In the genomic region with DNA sequence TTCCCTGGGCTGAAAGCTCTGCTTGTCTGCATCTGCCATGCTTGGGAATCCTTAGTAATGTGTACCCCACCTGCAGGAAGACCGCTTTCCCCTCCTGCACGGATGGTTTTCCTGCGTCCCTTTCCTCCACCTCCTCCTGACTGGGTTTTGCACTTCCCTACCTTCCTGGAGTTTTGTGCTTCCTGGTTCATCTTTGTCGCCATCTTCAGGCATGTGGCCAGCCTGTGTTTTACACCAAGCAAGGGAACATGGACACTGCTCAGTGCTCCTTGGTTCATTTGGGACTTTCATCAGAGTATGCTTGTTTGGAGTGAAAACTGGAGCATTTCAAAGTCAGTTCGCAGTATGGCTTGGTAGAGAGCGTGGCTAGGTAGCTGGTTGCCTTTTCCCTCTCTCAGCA, we compare ENCODE assay signal across 17 cellular contexts. TPM values are rescaled to one million over a fixed set of nuclear protein-coding genes. Genes with fewer than 3 reads are reported as not detected.
A peak's percentile ranks its signal among the peaks of the same experiment; 100 is the strongest.
DNase-seq lines count a peak whose midpoint lies in the region; ATAC-seq, FAIRE-seq and TF ChIP-seq lines count a peak whose summit lies in the region.
"Had no signal": no experiment of that assay in that cellular context is flagged by ENCODE, and none has a peak within 500 bp of the region (broad histone marks: within the 10 kb centered on the region; RNA-seq: fewer than 3 reads in every experiment).

No MANE protein-coding gene starts in this region.

- in situ Hi-C loops in K562 (cut with MboI): no loop called here

- 3% methylated on average over 5 of the region's 6 CpGs for WGBS in K562 (ENCODE audit: insufficient coverage, low coverage, missing lambda C conversion rate)

- H3K27me3 Mint-ChIP-seq in stimulated activated naive B cell treated with anti-CD40 and anti-IgM and Interleukin-4, amounts not matched to agents 10 μg/mL and 1 μg/mL and 100 μg/mL, for 72 hours: peaks cover 0 to 10% of the 10 kb centered on the region in 2 donors

- H3K4me3 ChIP-seq in K562: no peak overlapping the region
- H3K4me3 ChIP-seq: dorsolateral prefrontal cortex, pancreas had no signal

- no peaks in the 10 kb centered on the region for H3K9me1 ChIP-seq in K562 (ENCODE audit: control insufficient read depth, insufficient read depth, low read length)

- no peaks in the 10 kb centered on the region for H3K9me3 Mint-ChIP-seq in stimulated activated naive B cell treated with anti-CD40 and anti-IgM and Interleukin-4, amounts not matched to agents 10 μg/mL and 1 μg/mL and 100 μg/mL, for 72 hours

- no peak overlapping the region for H3K4me2 ChIP-seq in K562 (ENCODE audit: insufficient read depth, low read length)

- FAIRE-seq in K562 (lab: Jason Lieb, UNC): no peak
- FAIRE-seq: A204.1, pancreas had no signal

- H3K4me1 ChIP-seq in K562 (replicated peaks in 1 of 2; ENCODE audit: control insufficient read depth in 2 of 2, insufficient read depth in 2 of 2, low read length in 2 of 2): no peaks in the 10 kb centered on the region

- H3K27me3 ChIP-seq in K562 (ENCODE audit: control insufficient read depth in 2 of 2, insufficient read depth in 2 of 2, low read length in 2 of 2): peaks cover 0 to 25% of the 10 kb centered on the region in 2 experiments; a peak in 3 of 5 replicates
- H3K27me3 ChIP-seq: pancreas had no signal

- peak in 2 of 3 experiments; percentile 35 to 44; a peak in 3 of 6 replicates for TF ChIP-seq CTCF in K562 (IDR thresholded peaks at IDR 0.05 in 2 of 3, conservative IDR thresholded peaks at IDR 0.05 in 1 of 3; ENCODE audit: insufficient read depth in 2 of 3, low read depth in 1 of 3, low read length in 3 of 3)

- no peaks in the 10 kb centered on the region for H3K36me3 ChIP-seq in K562 (ENCODE audit: control insufficient read depth, insufficient read depth, low read length)
- H3K36me3 ChIP-seq: pancreas had no signal

- no peak overlapping the region for H3K9ac ChIP-seq in K562 (ENCODE audit: insufficient read depth in 1 of 2, low read depth in 2 of 2, low read length in 2 of 2)

- H3K36me3 Mint-ChIP-seq in stimulated activated naive B cell treated with anti-CD40 and anti-IgM and Interleukin-4, amounts not matched to agents 10 μg/mL and 1 μg/mL and 100 μg/mL, for 72 hours: no peaks in the 10 kb centered on the region

- TF ChIP-seq EP300 in K562 (IDR thresholded peaks at IDR 0.05; ENCODE audit: low read length): no peak

- no peak overlapping the region for H3K27ac ChIP-seq in K562 (ENCODE audit: extremely low read depth, low read depth, low read length)
- H3K27ac ChIP-seq: dorsolateral prefrontal cortex, pancreas had no signal

- POLR2A ChIA-PET in K562 (lab: Yijun Ruan, JAX): no interaction called here

- ATAC-seq in K562: peak; percentile 61; the same call in 2 of the 3 replicates
- ATAC-seq in HG02938 (IDR thresholded peaks at IDR 0.05; ENCODE audit: unreplicated experiment): no peak
- no peak for ATAC-seq in stimulated activated naive B cell treated with anti-CD40 and anti-IgM and Interleukin-4, amounts not matched to agents 10 μg/mL and 1 μg/mL and 100 μg/mL, for 72 hours (replicated peaks)
- ATAC-seq: pancreas had no signal

- no TSS peak for BruUV-seq in K562 (replicated peaks; lab: Mats Ljungman, UMichigan)

- no peak for TF ChIP-seq POLR2A in K562 (conservative IDR thresholded peaks at IDR 0.05)

- H2AFZ ChIP-seq in K562 (ENCODE audit: low read depth, low read length): peak overlapping the region; percentile 77

- H4K20me1 ChIP-seq in K562 (replicated peaks; ENCODE audit: control insufficient read depth, insufficient read depth, low read length): no peaks in the 10 kb centered on the region

- intact Hi-C loops in K562 (cut with micrococcal nuclease): no loop called here

- CTCF ChIA-PET in K562 (lab: Yijun Ruan, JAX; ENCODE audit: low intra/inter-chr PET ratio): no interaction called here

- H3K9me3 ChIP-seq in K562 (replicated peaks; ENCODE audit: control insufficient read depth, insufficient read depth, low read depth, low read length): no peaks in the 10 kb centered on the region
- H3K9me3 ChIP-seq: pancreas had no signal

- no peaks in the 10 kb centered on the region for H3K4me1 Mint-ChIP-seq in stimulated activated naive B cell treated with anti-CD40 and anti-IgM and Interleukin-4, amounts not matched to agents 10 μg/mL and 1 μg/mL and 100 μg/mL, for 72 hours

- peak; percentile 0 for DNase-seq in DMS153 treated with DMSO at 0.1 percent for 48 hours (lab: John Stamatoyannopoulos, UW; ENCODE audit: unreplicated experiment)
- DNase-seq in DMS153 (lab: John Stamatoyannopoulos, UW): no peak
- DNase-seq in HT-29 (ENCODE audit: low spot score): peak; percentile 33
- peak; percentile 10 to 15 (median 12) for DNase-seq in K562 (ENCODE audit: extremely low read depth in 1 of 4, low spot score in 3 of 4)
- DNase-seq in kidney tubule cell (ENCODE audit: low spot score): peak; percentile 18
- no peak for DNase-seq in stimulated activated naive B cell treated with anti-CD40 and anti-IgM and Interleukin-4, amounts not matched to agents 10 μg/mL and 1 μg/mL and 100 μg/mL, for 72 hours
- no peak for DNase-seq in stimulated activated naive CD4-positive, alpha-beta T cell treated with Interleukin-2 at 50 U/mL for 16 hours (lab: John Stamatoyannopoulos, UW)
- DNase-seq: dorsolateral prefrontal cortex, glutamatergic neuron, NCI-H226, pancreas had no signal

- H3K27ac Mint-ChIP-seq in stimulated activated naive B cell treated with anti-CD40 and anti-IgM and Interleukin-4, amounts not matched to agents 10 μg/mL and 1 μg/mL and 100 μg/mL, for 72 hours: no peak overlapping the region

- peak in 1 of 2 experiments; percentile 29; a peak in 1 of 4 replicates for TF ChIP-seq RAD21 in K562 (CRISPR knock-in tag; conservative IDR thresholded peaks at IDR 0.05 in 1 of 2, IDR thresholded peaks at IDR 0.05 in 1 of 2)

- no peaks in the 10 kb centered on the region for H3K79me2 ChIP-seq in K562 (ENCODE audit: control insufficient read depth, insufficient read depth, low read length)

- no peak overlapping the region for H3K4me3 Mint-ChIP-seq in stimulated activated naive B cell treated with anti-CD40 and anti-IgM and Interleukin-4, amounts not matched to agents 10 μg/mL and 1 μg/mL and 100 μg/mL, for 72 hours

TF ChIP-seq in K562, 482 proteins besides CTCF, POLR2A, EP300 and RAD21 (continues in another document):
- TF ChIP-seq, protein P1, sequence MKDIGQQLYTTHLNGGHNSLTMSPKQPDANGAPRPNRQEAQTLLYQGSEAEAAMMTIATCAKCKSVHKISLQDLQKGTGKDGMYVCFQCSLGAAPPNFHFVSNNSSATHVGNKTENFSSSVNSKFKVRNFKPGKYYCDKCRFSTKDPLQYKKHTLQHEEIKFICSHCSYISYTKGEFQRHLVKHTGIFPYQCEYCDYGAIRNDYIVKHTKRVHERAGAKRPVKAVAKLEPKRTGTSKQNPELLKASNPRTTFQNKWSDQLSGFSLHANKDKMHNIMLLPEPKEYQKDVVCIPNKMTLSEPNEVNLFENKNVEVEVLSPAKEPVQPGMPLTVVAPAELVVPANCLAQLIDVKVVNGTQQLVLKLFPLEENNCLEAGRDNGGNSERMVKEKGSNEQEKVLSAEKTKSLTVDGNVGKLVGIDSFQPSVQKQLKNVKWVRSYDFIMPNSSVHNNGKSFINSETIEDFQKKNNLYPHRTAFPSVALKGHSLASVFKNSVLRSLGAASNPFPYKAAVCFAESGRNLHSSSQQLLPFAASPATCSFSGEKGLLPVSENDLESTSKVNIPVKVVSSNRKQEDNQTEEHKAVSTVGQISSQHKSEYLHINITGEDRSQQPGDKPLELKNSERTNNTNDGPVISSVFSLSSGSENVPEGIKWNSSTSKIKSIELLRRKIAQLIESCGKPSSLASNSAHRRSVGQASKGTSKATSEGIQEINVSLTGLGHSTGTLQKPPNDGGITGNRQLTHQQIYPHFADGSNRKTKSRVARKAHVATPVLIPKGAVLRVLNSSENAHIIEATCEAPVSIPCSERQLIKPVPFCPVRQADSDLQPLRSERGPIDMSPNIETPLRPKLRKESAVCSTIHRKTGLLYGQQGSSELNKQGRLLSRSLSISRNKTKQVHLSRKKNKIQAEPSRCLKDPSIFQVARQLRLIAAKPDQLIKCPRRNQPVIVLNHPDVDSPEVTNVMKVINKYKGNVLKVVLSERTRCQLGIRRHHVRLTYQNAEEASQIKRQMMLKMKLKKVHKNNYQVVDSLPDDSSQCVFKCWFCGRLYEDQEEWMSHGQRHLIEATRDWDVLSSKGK (CRISPR knock-in tag; IDR thresholded peaks at IDR 0.05): no peak

RNA-seq across cellular contexts. Expression of gene ERICH6B, which starts 30.7 kb away (rescaled TPM):
- not detected in 2 replicates for total RNA-seq in HT-29 (2014; rRNA removed; shearing (Covaris generic))
- total RNA-seq in K562 (2011; cell fraction: chromatin; rRNA removed; ENCODE audit: low replicate concordance): not detected in 2 replicates
- not detected in 2 replicates for total RNA-seq in K562 (2011; cell fraction: nucleolus; rRNA removed)
- total RNA-seq in K562 (2011; cell fraction: nucleoplasm; rRNA removed): not detected in 2 replicates
- total RNA-seq in K562 (2014; rRNA removed): not detected in 2 replicates
- not detected in 2 replicates for total RNA-seq in K562 (2014; rRNA removed; fragmentation: Illumina TruSeq; extraction: Trizol)
- not detected in 2 replicates for total RNA-seq in K562 (2015; rRNA removed; fragmentation: Illumina TruSeq; extraction: Trizol)
- not detected in 2 replicates for total RNA-seq in K562 (2021)
- not detected in 2 replicates for polyA plus RNA-seq in K562 (2011; rRNA removed)
- polyA plus RNA-seq in K562 (2011; cell fraction: cytosol; rRNA removed): not detected in 2 replicates
- not detected in 2 replicates for polyA plus RNA-seq in K562 (2011; cell fraction: nucleus; rRNA removed)
- polyA plus RNA-seq in K562 (2012): 0.19 TPM in 1 of 2 replicates, not detected in the other
- not detected in 2 replicates for polyA plus RNA-seq in K562 (2014; fragmentation: Illumina TruSeq; extraction: Trizol)
- polyA plus RNA-seq in K562 (2014; fragmentation: Nextera tagmentation; extraction: Ambion mirVana): not detected
- polyA plus RNA-seq in K562 (2014; rRNA removed): not detected in 2 replicates
- polyA minus RNA-seq in K562 (2011; rRNA and poly(A)+ RNA removed): not detected in 2 replicates
- polyA minus RNA-seq in K562 (2011; cell fraction: cytosol; rRNA and poly(A)+ RNA removed): not detected in 2 replicates
- polyA minus RNA-seq in K562 (2011; cell fraction: nucleus; rRNA and poly(A)+ RNA removed): not detected in 2 replicates
- total RNA-seq: Daoy, lung microvascular endothelial cell, pancreas, ureter had no signal
- polyA plus RNA-seq: adipose tissue, pancreas had no signal

Comparison
In these comparisons a context has a peak if more than half of its experiments do, and no peak if none do; other contexts are left out.
1. DNase-seq: peak in DMS153 treated with DMSO at 0.1 percent for 48 hours (single experiment), HT-29 (single experiment), K562 (4 of 4) and kidney tubule cell (single experiment); none in DMS153 (single experiment), stimulated activated naive B cell treated with anti-CD40 and anti-IgM and Interleukin-4, amounts not matched to agents 10 μg/mL and 1 μg/mL and 100 μg/mL, for 72 hours (single experiment) and stimulated activated naive CD4-positive, alpha-beta T cell treated with Interleukin-2 at 50 U/mL for 16 hours (single experiment).